In genomic region chr10:21732067-21732772, GRCh38 we compare ENCODE assay signal across 8 cellular contexts.
DNase-seq lines count a peak whose midpoint lies in the region; ATAC-seq and TF ChIP-seq lines count a peak whose summit lies in the region.

No MANE protein-coding gene starts in this region.

- ATAC-seq in HG02610 (IDR thresholded peaks at IDR 0.05; ENCODE audit: unreplicated experiment) (peak; percentile 76), HG03342 (IDR thresholded peaks at IDR 0.05; ENCODE audit: unreplicated experiment) (no peak)

- peak overlapping the region; percentile 43 for H3K4me2 ChIP-seq in neural progenitor cell

- H3K9me3 ChIP-seq in neural progenitor cell (ENCODE audit: low read depth), result no peaks in the 10 kb centered on the region

- CTCF ChIA-PET in GM10248 (lab: Yijun Ruan, JAX), result interaction anchor here (0.6 to 6.7 kb wide), 14 partner anchors 9 to 457 kb away, joined by 3 to 51 read pairs (median 3); no protein-coding TSS in a partner anchor
- CTCF ChIA-PET in activated CD4-positive, alpha-beta memory T cell treated with anti-CD3 and anti-CD28 coated beads for 36 hours (lab: Charles Lee), result interaction anchor here (0.6 to 5.4 kb wide), 6 partner anchors 11 to 453 kb away, joined by 3 to 43 read pairs (median 4); no protein-coding TSS in a partner anchor

- H3K27ac ChIP-seq in neural progenitor cell, result no peak overlapping the region

- H3K9me3 Mint-ChIP-seq in activated CD4-positive, alpha-beta memory T cell treated with anti-CD3 and anti-CD28 coated beads for 36 hours, result no peaks in the 10 kb centered on the region
- H3K9me3 Mint-ChIP-seq in neural progenitor cell, result no peaks in the 10 kb centered on the region

- intact Hi-C loops in activated CD4-positive, alpha-beta memory T cell treated with anti-CD3 and anti-CD28 coated beads for 36 hours (cut with micrococcal nuclease), result loop anchor here (1.0 to 5.0 kb wide), 2 partner anchors 215 to 237 kb away; no protein-coding TSS in a partner anchor

- no peaks in the 10 kb centered on the region for H3K27me3 ChIP-seq in neural progenitor cell

- H3F3A ChIP-seq in neural progenitor cell (ENCODE audit: low read depth), result peaks cover 56% of the 10 kb centered on the region

- H3K27ac Mint-ChIP-seq in activated CD4-positive, alpha-beta memory T cell treated with anti-CD3 and anti-CD28 coated beads for 36 hours, result no peak overlapping the region
- H3K27ac Mint-ChIP-seq in neural progenitor cell, result no peak overlapping the region

- H3K36me3 ChIP-seq in neural progenitor cell, result peaks cover 25% of the 10 kb centered on the region

- peaks cover 49% of the 10 kb centered on the region for H3K4me1 ChIP-seq in neural progenitor cell

- peaks cover 25% of the 10 kb centered on the region for H3K4me1 Mint-ChIP-seq in activated CD4-positive, alpha-beta memory T cell treated with anti-CD3 and anti-CD28 coated beads for 36 hours (ENCODE audit: low read depth)
- H3K4me1 Mint-ChIP-seq in neural progenitor cell, result peaks cover 63% of the 10 kb centered on the region

- peak; percentile 85 for TF ChIP-seq CTCF in GM10248 (IDR thresholded peaks at IDR 0.05; ENCODE audit: control extremely low read depth, extremely low read depth, low read depth, missing control alignments)
- TF ChIP-seq CTCF in foreskin fibroblast (IDR thresholded peaks at IDR 0.05; ENCODE audit: low read depth, low read length), result peak; percentile 97
- TF ChIP-seq CTCF in neural progenitor cell (IDR thresholded peaks at IDR 0.05), result peak; percentile 92

- H3K4me3 ChIP-seq in foreskin fibroblast (ENCODE audit: low read depth in 1 of 2, low read length in 2 of 2) (no peak overlapping the region), neural progenitor cell (no peak overlapping the region)

- H3K9ac ChIP-seq in neural progenitor cell, result no peak overlapping the region

- peaks cover 62% of the 10 kb centered on the region for H4K20me1 ChIP-seq in neural progenitor cell (ENCODE audit: low read depth)

- peaks cover 22% of the 10 kb centered on the region for H3K36me3 Mint-ChIP-seq in activated CD4-positive, alpha-beta memory T cell treated with anti-CD3 and anti-CD28 coated beads for 36 hours
- peaks cover 31% of the 10 kb centered on the region for H3K36me3 Mint-ChIP-seq in neural progenitor cell

- no peak overlapping the region for H2AFZ ChIP-seq in neural progenitor cell (replicated peaks)

- DNase-seq in A172 (ENCODE audit: low spot score) (peak; percentile 73), GM10248 (ENCODE audit: extremely low spot score) (peak; percentile 75), NCI-H146 (lab: John Stamatoyannopoulos, UW) (peak; percentile 78), foreskin fibroblast (peak; percentile 70 to 91), neural progenitor cell (ENCODE audit: low spot score) (peak; percentile 92)
- peak; percentile 59 for DNase-seq in activated CD4-positive, alpha-beta memory T cell treated with anti-CD3 and anti-CD28 coated beads for 36 hours

- POLR2A ChIA-PET in GM10248 (lab: Yijun Ruan, JAX), result no interaction called here
- POLR2A ChIA-PET in activated CD4-positive, alpha-beta memory T cell treated with anti-CD3 and anti-CD28 coated beads for 36 hours (lab: Charles Lee), result no interaction called here

- no peak overlapping the region for H3K4me3 Mint-ChIP-seq in activated CD4-positive, alpha-beta memory T cell treated with anti-CD3 and anti-CD28 coated beads for 36 hours
- peak overlapping the region; percentile 33 for H3K4me3 Mint-ChIP-seq in neural progenitor cell

- no peaks in the 10 kb centered on the region for H3K27me3 Mint-ChIP-seq in activated CD4-positive, alpha-beta memory T cell treated with anti-CD3 and anti-CD28 coated beads for 36 hours
- H3K27me3 Mint-ChIP-seq in neural progenitor cell (ENCODE audit: insufficient read depth, low read depth), result peaks cover under 1% of the 10 kb centered on the region

- H3K79me2 ChIP-seq in neural progenitor cell (ENCODE audit: low read depth), result peaks cover 85% of the 10 kb centered on the region
